ENCODE assay signal across 8 cellular contexts in the genomic region with DNA sequence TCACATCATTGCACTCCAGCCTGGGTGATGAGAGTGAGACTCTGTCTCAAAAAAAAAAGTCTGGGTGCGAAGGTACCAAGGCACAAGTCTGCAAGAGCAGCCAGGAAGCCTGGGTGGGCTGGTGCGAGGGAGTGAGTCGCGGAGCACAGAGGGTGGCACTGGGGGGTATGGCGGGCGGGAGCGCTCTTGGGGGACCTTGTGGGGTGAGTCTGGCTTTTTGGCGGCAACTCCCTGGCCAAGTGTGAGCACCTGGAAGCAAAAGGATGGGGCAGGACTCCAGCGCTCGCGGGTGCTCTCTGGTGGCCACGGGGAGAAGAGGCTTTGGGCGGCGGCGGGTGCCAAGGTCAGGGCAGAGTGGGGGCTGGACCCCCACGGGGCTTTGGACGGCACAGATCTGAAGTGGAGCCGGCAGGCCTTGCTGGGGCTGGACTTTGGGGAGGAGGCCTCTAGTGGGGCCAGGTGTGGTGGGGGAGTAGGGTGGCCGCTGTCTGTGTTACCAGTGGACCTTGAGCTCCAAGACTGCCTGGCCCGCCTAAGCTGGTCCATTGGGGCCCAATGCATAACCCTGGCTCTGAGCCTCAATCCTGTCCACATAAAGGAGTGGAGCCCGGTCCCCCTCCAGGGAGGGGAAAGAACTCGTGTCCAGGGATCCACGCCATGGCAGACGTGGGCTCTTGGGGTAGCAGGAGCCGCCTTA. TPM values are rescaled to one million over a fixed set of nuclear protein-coding genes. Genes with fewer than 3 reads are reported as not detected.
A peak's percentile ranks its signal among the peaks of the same experiment; 100 is the strongest.
DNase-seq lines count a peak whose midpoint lies in the region; ATAC-seq and TF ChIP-seq lines count a peak whose summit lies in the region.

No MANE protein-coding gene starts in this region.

- no peak overlapping the region for H2AFZ ChIP-seq in OCI-LY7 (ENCODE audit: low read length)

- H3K79me2 ChIP-seq in OCI-LY7 (ENCODE audit: insufficient read depth, low read depth, low read length), result peaks cover 19% of the 10 kb centered on the region

- H3K27ac ChIP-seq in OCI-LY7 (ENCODE audit: low read depth, low read length, poor library complexity, severe bottlenecking), result peak overlapping the region; percentile 55
- H3K27ac ChIP-seq in gastrocnemius medialis, result peak overlapping the region in 1 of 4 donors; percentile 27

- peak overlapping the region; percentile 71 to 82 for H3K4me3 Mint-ChIP-seq in activated T-cell treated with anti-CD3 and anti-CD28 coated beads, Interleukin-2, amount 50 U/mL, for 72 hours

- H3K36me3 ChIP-seq in OCI-LY7 (ENCODE audit: insufficient read depth, low read length) (peaks cover 94% of the 10 kb centered on the region), gastrocnemius medialis (peaks cover 0 to 74% of the 10 kb centered on the region in 2 donors)

- intact Hi-C loops in OCI-LY7 (cut with micrococcal nuclease; ENCODE audit: unreplicated experiment) (loop anchor here (1.0 to 5.0 kb wide), 3 partner anchors 14 to 181 kb away; no protein-coding TSS in a partner anchor), gastrocnemius medialis (cut with DNase I; ENCODE audit: low total_unique reads) (loop anchor here (10.0 kb wide), 3 partner anchors 82 to 272 kb away; a partner anchor contains a TSS)

- H3K4me3 ChIP-seq in OCI-LY7 (ENCODE audit: low read depth, low read length, poor library complexity, severe bottlenecking), result no peak overlapping the region
- no peak overlapping the region for H3K4me3 ChIP-seq in fibroblast of villous mesenchyme (ENCODE audit: low read depth, low read length)
- no peak overlapping the region for H3K4me3 ChIP-seq in gastrocnemius medialis

- H3K36me3 Mint-ChIP-seq in activated T-cell treated with anti-CD3 and anti-CD28 coated beads, Interleukin-2, amount 50 U/mL, for 72 hours (ENCODE audit: insufficient read depth in 2 of 2), result peaks cover 3 to 21% of the 10 kb centered on the region in 2 donors

- in situ Hi-C loops in gastrocnemius medialis (cut with MboI; ENCODE audit: low sequenced_read_pairs in 4 of 4), result no loop called here

- CTCF ChIA-PET in OCI-LY7 (lab: Charles Lee; ENCODE audit: unreplicated experiment), result no interaction called here

- no peaks in the 10 kb centered on the region for H4K20me1 ChIP-seq in OCI-LY7 (ENCODE audit: insufficient read depth, low read length)

- peaks cover 61% of the 10 kb centered on the region for H3K4me1 Mint-ChIP-seq in activated T-cell treated with anti-CD3 and anti-CD28 coated beads, Interleukin-2, amount 50 U/mL, for 72 hours (ENCODE audit: low read depth)

- H3K27ac Mint-ChIP-seq in activated T-cell treated with anti-CD3 and anti-CD28 coated beads, Interleukin-2, amount 50 U/mL, for 72 hours, result peak overlapping the region; percentile 79

- H3K9me3 ChIP-seq in OCI-LY7 (ENCODE audit: low read length) (no peaks in the 10 kb centered on the region), gastrocnemius medialis (no peaks in the 10 kb centered on the region)

- no peaks in the 10 kb centered on the region for H3K27me3 ChIP-seq in gastrocnemius medialis

- no peaks in the 10 kb centered on the region for H3K9me2 ChIP-seq in OCI-LY7 (ENCODE audit: insufficient read depth, low read length)

- BruUV-seq in OCI-LY7 (replicated peaks; lab: Mats Ljungman, UMichigan), result no TSS peak

- ATAC-seq in activated T-cell treated with anti-CD3 and anti-CD28 coated beads, Interleukin-2, amount 50 U/mL, for 72 hours (replicated peaks in 1 of 2), result peak; percentile 41 to 58
- no peak for ATAC-seq in gastrocnemius medialis
- ATAC-seq in HG02610 (IDR thresholded peaks at IDR 0.05; ENCODE audit: unreplicated experiment), result no peak

- TF ChIP-seq POLR2A in gastrocnemius medialis (IDR thresholded peaks at IDR 0.05), result no peak

- TF ChIP-seq CTCF in OCI-LY7 (conservative IDR thresholded peaks at IDR 0.05; ENCODE audit: low read length) (peak; percentile 86), fibroblast of villous mesenchyme (IDR thresholded peaks at IDR 0.05; ENCODE audit: insufficient read depth, low read depth, low read length) (peak; percentile 57), gastrocnemius medialis (IDR thresholded peaks at IDR 0.05 in 4 of 5, conservative IDR thresholded peaks at IDR 0.05 in 1 of 5) (peak in 4 of 5 experiments; percentile 27 to 54 (median 38))

- H3K4me1 ChIP-seq in OCI-LY7 (ENCODE audit: insufficient read depth, low read length, poor library complexity, severe bottlenecking) (peaks cover 28% of the 10 kb centered on the region), gastrocnemius medialis (peaks cover 4 to 17% of the 10 kb centered on the region in 2 donors)

- no peaks in the 10 kb centered on the region for H3K27me3 Mint-ChIP-seq in activated T-cell treated with anti-CD3 and anti-CD28 coated beads, Interleukin-2, amount 50 U/mL, for 72 hours (ENCODE audit: low read depth)

- POLR2A ChIA-PET in OCI-LY7 (lab: Charles Lee), result interaction anchor here (0.6 to 1.5 kb wide), 2 partner anchors 9 to 11 kb away, joined by 3 to 4 read pairs; no protein-coding TSS in a partner anchor

- H3K9me3 Mint-ChIP-seq in activated T-cell treated with anti-CD3 and anti-CD28 coated beads, Interleukin-2, amount 50 U/mL, for 72 hours, result no peaks in the 10 kb centered on the region

- DNase-seq in SHP77 (lab: John Stamatoyannopoulos, UW) (peak; percentile 43 to 57), SHP77 treated with DMSO at 0.1 percent for 48 hours (lab: John Stamatoyannopoulos, UW) (no peak), OCI-LY7 (ENCODE audit: low spot score) (peak; percentile 73), fibroblast of villous mesenchyme (ENCODE audit: low read depth) (no peak), gastrocnemius medialis (no peak), NCI-H446 treated with DMSO at 0.1 percent for 48 hours (lab: John Stamatoyannopoulos, UW) (no peak)
- peak; percentile 70 to 79 for DNase-seq in activated T-cell treated with anti-CD3 and anti-CD28 coated beads, Interleukin-2, amount 50 U/mL, for 72 hours

- H3K4me2 ChIP-seq in OCI-LY7 (ENCODE audit: low read length), result peak overlapping the region; percentile 39; the same call in 1 of the 2 replicates

RNA-seq across cellular contexts. Expression of a gene that starts 1.6 kb away (rescaled TPM):
- total RNA-seq in OCI-LY7 (2014; rRNA removed; shearing (Covaris generic)), result 8.8 and 11.9 TPM in 2 replicates
- total RNA-seq in OCI-LY7 (2022) (31.1 and 43.3 TPM in 2 replicates), fibroblast of villous mesenchyme (0.43 and 1.9 TPM in 2 replicates), gastrocnemius medialis (1 to 10 TPM in 3 of 4 donors, not detected in 1; 2.4 to 4.3 (median 3.9) TPM)
- 10 to 100 TPM; 65.4 to 73.9 TPM for total RNA-seq in activated T-cell treated with anti-CD3 and anti-CD28 coated beads, Interleukin-2, amount 50 U/mL, for 72 hours

RNA-seq across cellular contexts. Expression of a gene that starts 6.7 kb away (rescaled TPM):
- 255 and 287 TPM in 2 replicates for total RNA-seq in OCI-LY7 (2014; rRNA removed; shearing (Covaris generic))
- total RNA-seq in OCI-LY7 (2022), result 256 TPM in 2 replicates
- total RNA-seq in activated T-cell treated with anti-CD3 and anti-CD28 coated beads, Interleukin-2, amount 50 U/mL, for 72 hours, result 100 to 1,000 TPM; 277 to 278 TPM
- 244 and 264 TPM in 2 replicates for total RNA-seq in fibroblast of villous mesenchyme
- total RNA-seq in gastrocnemius medialis, result 100 to 1,000 TPM; 321 to 516 (median 354) TPM

RNA-seq across cellular contexts. Expression of a gene that starts 6.9 kb away (rescaled TPM):
- total RNA-seq in OCI-LY7 (2014; rRNA removed; shearing (Covaris generic)), result 77.1 and 85.8 TPM in 2 replicates
- total RNA-seq in OCI-LY7 (2022) (88.3 and 116 TPM in 2 replicates), fibroblast of villous mesenchyme (23.8 and 28.1 TPM in 2 replicates), gastrocnemius medialis (10 to 100 TPM; 30.5 to 42.3 (median 36.7) TPM)
- 100 to 1,000 TPM; 106 to 117 TPM for total RNA-seq in activated T-cell treated with anti-CD3 and anti-CD28 coated beads, Interleukin-2, amount 50 U/mL, for 72 hours

RNA-seq across cellular contexts. Expression of a gene that starts 10.6 kb away (rescaled TPM):
- 7.3 and 8.4 TPM in 2 replicates for total RNA-seq in OCI-LY7 (2014; rRNA removed; shearing (Covaris generic))
- total RNA-seq in OCI-LY7 (2022) (8.3 and 10.1 TPM in 2 replicates), fibroblast of villous mesenchyme (under 0.01 TPM in 1 of 2 replicates, not detected in the other), gastrocnemius medialis (1 to 10 TPM in 1 of 4 donors, not detected in 3; 4.0 TPM)
- total RNA-seq in activated T-cell treated with anti-CD3 and anti-CD28 coated beads, Interleukin-2, amount 50 U/mL, for 72 hours, result 10 to 100 TPM; 13.2 to 17.6 TPM

RNA-seq across cellular contexts. Expression of a gene that starts 26.9 kb away (rescaled TPM):
- total RNA-seq in OCI-LY7 (2014; rRNA removed; shearing (Covaris generic)), result 21.9 and 32.9 TPM in 2 replicates
- 28.5 and 30.9 TPM in 2 replicates for total RNA-seq in OCI-LY7 (2022)
- total RNA-seq in activated T-cell treated with anti-CD3 and anti-CD28 coated beads, Interleukin-2, amount 50 U/mL, for 72 hours, result 10 to 100 TPM; 55.0 to 70.4 TPM
- total RNA-seq in fibroblast of villous mesenchyme, result 24.2 and 25.9 TPM in 2 replicates
- total RNA-seq in gastrocnemius medialis, result 10 to 100 TPM in 1 of 4 donors, 1 to 10 TPM in 3; 2.2 to 11.2 (median 2.8) TPM

Comparison
In these comparisons a context has a peak if more than half of its experiments do, and no peak if none do; other contexts are left out.
1. DNase-seq: peak in SHP77 (2 of 2), OCI-LY7 (single experiment) and activated T-cell treated with anti-CD3 and anti-CD28 coated beads, Interleukin-2, amount 50 U/mL, for 72 hours (2 of 2); none in SHP77 treated with DMSO at 0.1 percent for 48 hours (single experiment), fibroblast of villous mesenchyme (single experiment), gastrocnemius medialis (0 of 2) and NCI-H446 treated with DMSO at 0.1 percent for 48 hours (single experiment).
2. ATAC-seq: peak in activated T-cell treated with anti-CD3 and anti-CD28 coated beads, Interleukin-2, amount 50 U/mL, for 72 hours (2 of 2); none in gastrocnemius medialis (0 of 2) and HG02610 (single experiment).
3. Peak in every context shown above with its lines, with median percentiles within 50 percentile points of each other: CTCF ChIP-seq.